In the genomic region with DNA sequence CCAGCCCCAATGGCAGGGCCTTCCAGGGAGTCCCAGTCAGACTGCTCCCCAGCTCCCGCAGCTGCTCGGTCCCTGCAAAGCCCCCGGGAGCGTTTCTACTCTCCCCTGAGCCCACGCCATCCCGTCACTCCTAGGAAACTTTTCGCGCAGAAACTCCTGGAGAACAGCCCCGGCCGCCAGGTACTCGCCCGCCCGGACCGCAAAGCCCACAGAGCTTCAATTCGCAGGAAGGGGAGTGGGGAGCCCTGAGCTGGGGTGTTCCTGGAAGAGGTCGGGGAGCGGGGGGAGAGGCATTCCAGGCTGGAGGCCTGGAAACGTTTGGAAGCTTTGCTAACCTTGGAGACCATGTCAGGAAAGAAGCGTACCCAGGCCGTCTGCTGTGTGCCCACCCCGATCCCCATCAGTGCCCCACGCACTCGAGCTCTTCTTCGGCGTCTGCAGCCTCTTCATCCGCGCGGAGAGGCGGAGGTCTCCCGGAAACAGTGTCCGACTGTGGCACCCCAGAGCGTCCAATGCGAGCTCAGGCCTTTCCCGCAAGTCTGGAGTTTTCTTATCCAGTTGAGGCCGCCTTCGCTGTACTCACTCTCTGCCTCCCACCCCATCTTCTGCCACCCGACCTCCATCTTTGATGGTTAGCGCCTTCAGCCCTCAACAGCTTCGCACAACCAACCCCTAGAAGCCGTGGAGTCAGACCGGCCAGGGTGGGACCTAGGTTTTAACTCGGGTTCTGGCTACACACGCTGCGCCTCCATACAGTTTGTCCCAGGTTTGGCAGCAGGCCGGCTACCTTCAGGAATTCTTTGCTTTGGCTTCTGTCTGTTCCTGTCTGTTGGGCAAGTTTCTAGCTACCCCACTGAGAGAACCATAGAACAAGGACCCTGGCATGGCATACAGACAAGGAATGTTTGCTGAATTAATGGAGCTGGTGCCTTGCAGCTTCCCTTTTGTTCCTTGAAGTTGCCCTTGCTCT, we compare ENCODE assay signal across 9 cellular contexts. TPM values are rescaled to one million over a fixed set of nuclear protein-coding genes. Genes with fewer than 3 reads are reported as not detected.
DNase-seq lines count a peak whose midpoint lies in the region; ATAC-seq and TF ChIP-seq lines count a peak whose summit lies in the region.
"Had no signal": no experiment of that assay in that cellular context is flagged by ENCODE, and none has a peak within 500 bp of the region (broad histone marks: within the 10 kb centered on the region; RNA-seq: fewer than 3 reads in every experiment).

No MANE protein-coding gene starts in this region.

- no peak for TF ChIP-seq CTCF in HEK293 (tag by site-specific recombination; IDR thresholded peaks at IDR 0.05)

- no peak overlapping the region for H3K27ac Mint-ChIP-seq in activated T-helper 17 cell treated with anti-CD3 and anti-CD28 coated beads, Interleukin-2, amount 50 U/mL, for 72 hours

- H3K27me3 ChIP-seq in iPS-15b (ENCODE audit: control insufficient read depth, insufficient read depth, low read length): peaks cover 83% of the 10 kb centered on the region
- peaks cover 37 to 65% (median 43%) of the 10 kb centered on the region in 3 donors for H3K27me3 ChIP-seq in skeletal muscle tissue (ENCODE audit: control insufficient read depth in 3 of 3, insufficient read depth in 3 of 3, low read length in 3 of 3)

- H3K27ac ChIP-seq in HEK293 (ENCODE audit: extremely low read depth, low read depth, low read length): no peak overlapping the region; the same call in 1 of the 2 replicates
- peak overlapping the region; percentile 77 for H3K27ac ChIP-seq in skeletal muscle tissue (ENCODE audit: low read depth, low read length)

- POLR2A ChIA-PET in HEK293 (lab: Yijun Ruan, JAX): interaction anchor here (1.2 to 3.1 kb wide), 5 partner anchors 23 to 85 kb away, joined by 3 to 16 read pairs (median 6); partner anchors contain the start of genes AUP1, DQX1, HTRA2 and WBP1

- H3K9me3 ChIP-seq in HEK293 (ENCODE audit: control insufficient read depth, insufficient read depth, low read depth, low read length) (no peaks in the 10 kb centered on the region), iPS-15b (ENCODE audit: control insufficient read depth, insufficient read depth, low read length) (no peaks in the 10 kb centered on the region), skeletal muscle tissue (ENCODE audit: control insufficient read depth in 3 of 3, low read length in 3 of 3) (no peaks in the 10 kb centered on the region)

- peaks cover 4 to 20% of the 10 kb centered on the region in 2 experiments; a peak in 2 of 3 replicates for H3K36me3 ChIP-seq in HEK293 (ENCODE audit: control insufficient read depth in 2 of 2, insufficient read depth in 1 of 2, low read length in 2 of 2)
- H3K36me3 ChIP-seq in iPS-15b (ENCODE audit: control insufficient read depth, insufficient read depth, low read length): peaks cover 4% of the 10 kb centered on the region
- H3K36me3 ChIP-seq in skeletal muscle tissue (ENCODE audit: control insufficient read depth in 3 of 3, insufficient read depth in 3 of 3, low read length in 3 of 3): peaks cover 16 to 19% (median 18%) of the 10 kb centered on the region in 3 donors

- H3K9ac ChIP-seq in iPS-15b (ENCODE audit: low read depth, low read length) (peak overlapping the region; percentile 60), skeletal muscle tissue (ENCODE audit: low read depth in 1 of 3, low read length in 3 of 3) (peak overlapping the region; percentile 59 to 79 (median 79))

- no peaks in the 10 kb centered on the region for H3K9me3 Mint-ChIP-seq in activated T-helper 17 cell treated with anti-CD3 and anti-CD28 coated beads, Interleukin-2, amount 50 U/mL, for 72 hours

- H3K4me1 ChIP-seq in HEK293 (ENCODE audit: control insufficient read depth, insufficient read depth, low read length): peaks cover 4% of the 10 kb centered on the region; the same call in 1 of the 2 replicates
- H3K4me1 ChIP-seq in iPS-15b (ENCODE audit: control insufficient read depth, insufficient read depth, low read length): peaks cover 3% of the 10 kb centered on the region
- peaks cover 31 to 40% (median 33%) of the 10 kb centered on the region in 3 donors for H3K4me1 ChIP-seq in skeletal muscle tissue (ENCODE audit: control insufficient read depth in 3 of 3, insufficient read depth in 3 of 3, low read length in 3 of 3)

- H3K4me3 ChIP-seq in HEK293 (ENCODE audit: low read depth, low read length) (peak overlapping the region; percentile 36), iPS-15b (ENCODE audit: low read depth, low read length) (peak overlapping the region; percentile 48), skeletal muscle tissue (ENCODE audit: low read length in 3 of 3) (peak overlapping the region; percentile 61 to 86 (median 74))

- CTCF ChIA-PET in HEK293 (lab: Yijun Ruan, JAX): interaction anchor here (0.7 to 2.8 kb wide), 5 partner anchors 12 to 82 kb away, joined by 3 to 13 read pairs (median 3); partner anchors contain the start of genes CCDC142 and TTC31

- peaks cover 30% of the 10 kb centered on the region for H3K27me3 Mint-ChIP-seq in activated T-helper 17 cell treated with anti-CD3 and anti-CD28 coated beads, Interleukin-2, amount 50 U/mL, for 72 hours

- DNase-seq in NCI-H1092 treated with DMSO at 0.1 percent for 48 hours (lab: John Stamatoyannopoulos, UW) (no peak), NCI-H2196 treated with DMSO at 0.1 percent for 48 hours (lab: John Stamatoyannopoulos, UW; ENCODE audit: unreplicated experiment) (no peak), middle frontal gyrus (ENCODE audit: extremely low spot score, low spot score) (no peak)

- peak overlapping the region; percentile 69 for H3K4me3 Mint-ChIP-seq in activated T-helper 17 cell treated with anti-CD3 and anti-CD28 coated beads, Interleukin-2, amount 50 U/mL, for 72 hours

- no peak for ATAC-seq in activated T-helper 17 cell treated with anti-CD3 and anti-CD28 coated beads, Interleukin-2, amount 50 U/mL, for 72 hours (replicated peaks)
- no peak for ATAC-seq in GM21390 (IDR thresholded peaks at IDR 0.05; ENCODE audit: unreplicated experiment)

- peaks cover 27% of the 10 kb centered on the region for H3K4me1 Mint-ChIP-seq in activated T-helper 17 cell treated with anti-CD3 and anti-CD28 coated beads, Interleukin-2, amount 50 U/mL, for 72 hours

- peaks cover 40% of the 10 kb centered on the region for H3K36me3 Mint-ChIP-seq in activated T-helper 17 cell treated with anti-CD3 and anti-CD28 coated beads, Interleukin-2, amount 50 U/mL, for 72 hours (ENCODE audit: low read depth)

TF ChIP-seq in HEK293, 187 proteins besides CTCF, POLR2A, EP300 and RAD21 (continues in another document):
- TF ChIP-seq ZNF776 (tag by site-specific recombination; IDR thresholded peaks at IDR 0.05; ENCODE audit: borderline replicate concordance): no peak
- TF ChIP-seq, protein P1, sequence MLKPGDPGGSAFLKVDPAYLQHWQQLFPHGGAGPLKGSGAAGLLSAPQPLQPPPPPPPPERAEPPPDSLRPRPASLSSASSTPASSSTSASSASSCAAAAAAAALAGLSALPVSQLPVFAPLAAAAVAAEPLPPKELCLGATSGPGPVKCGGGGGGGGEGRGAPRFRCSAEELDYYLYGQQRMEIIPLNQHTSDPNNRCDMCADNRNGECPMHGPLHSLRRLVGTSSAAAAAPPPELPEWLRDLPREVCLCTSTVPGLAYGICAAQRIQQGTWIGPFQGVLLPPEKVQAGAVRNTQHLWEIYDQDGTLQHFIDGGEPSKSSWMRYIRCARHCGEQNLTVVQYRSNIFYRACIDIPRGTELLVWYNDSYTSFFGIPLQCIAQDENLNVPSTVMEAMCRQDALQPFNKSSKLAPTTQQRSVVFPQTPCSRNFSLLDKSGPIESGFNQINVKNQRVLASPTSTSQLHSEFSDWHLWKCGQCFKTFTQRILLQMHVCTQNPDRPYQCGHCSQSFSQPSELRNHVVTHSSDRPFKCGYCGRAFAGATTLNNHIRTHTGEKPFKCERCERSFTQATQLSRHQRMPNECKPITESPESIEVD (tag by site-specific recombination; IDR thresholded peaks at IDR 0.05): no peak
- no peak for TF ChIP-seq REPIN1 (tag by site-specific recombination; IDR thresholded peaks at IDR 0.05; ENCODE audit: low read depth)
- no peak for TF ChIP-seq ZNF654 (tag by site-specific recombination; IDR thresholded peaks at IDR 0.05; ENCODE audit: low read depth)
- no peak for TF ChIP-seq ZNF391 (tag by site-specific recombination; IDR thresholded peaks at IDR 0.05; ENCODE audit: borderline replicate concordance, low read depth)
- TF ChIP-seq OSR2 (tag by site-specific recombination; IDR thresholded peaks at IDR 0.05): no peak
- no peak for TF ChIP-seq ZNF830 (tag by site-specific recombination; IDR thresholded peaks at IDR 0.05; ENCODE audit: low read depth)
- TF ChIP-seq SETDB1 (IDR thresholded peaks at IDR 0.05; ENCODE audit: insufficient read length, low read length): no peak
- TF ChIP-seq PATZ1 (tag by site-specific recombination; IDR thresholded peaks at IDR 0.05): no peak
- no peak for TF ChIP-seq KLF7 (tag by site-specific recombination; IDR thresholded peaks at IDR 0.05; ENCODE audit: borderline replicate concordance)

RNA-seq across cellular contexts. Expression of gene PCGF1, which starts 3.7 kb away (rescaled TPM):
- 10 to 100 TPM; 22.0 to 32.8 TPM for total RNA-seq in activated T-helper 17 cell treated with anti-CD3 and anti-CD28 coated beads, Interleukin-2, amount 50 U/mL, for 72 hours
- 6.8 TPM for total RNA-seq in skeletal muscle tissue

RNA-seq across cellular contexts. Expression of gene LBX2, which starts 4.4 kb away (rescaled TPM):
- total RNA-seq in activated T-helper 17 cell treated with anti-CD3 and anti-CD28 coated beads, Interleukin-2, amount 50 U/mL, for 72 hours: 1 to 10 TPM in 1 of 2 donors, under 1 TPM in 1; 0.39 to 1.3 TPM
- total RNA-seq in skeletal muscle tissue: not detected

RNA-seq across cellular contexts. Expression of gene TLX2, which starts 10.5 kb away (rescaled TPM):
- total RNA-seq in activated T-helper 17 cell treated with anti-CD3 and anti-CD28 coated beads, Interleukin-2, amount 50 U/mL, for 72 hours: 1 to 10 TPM in 1 of 2 donors, under 1 TPM in 1; 0.39 to 1.4 TPM
- not detected for total RNA-seq in skeletal muscle tissue
- total RNA-seq: subcutaneous adipose tissue had no signal

RNA-seq across cellular contexts. Expression of gene TTC31, which starts 20.9 kb away (rescaled TPM):
- 10 to 100 TPM; 27.2 to 32.4 TPM for total RNA-seq in activated T-helper 17 cell treated with anti-CD3 and anti-CD28 coated beads, Interleukin-2, amount 50 U/mL, for 72 hours
- total RNA-seq in skeletal muscle tissue: 4.2 TPM

RNA-seq across cellular contexts. Expression of gene CCDC142, which starts 21.0 kb away (rescaled TPM):
- 10 to 100 TPM; 25.4 to 26.3 TPM for total RNA-seq in activated T-helper 17 cell treated with anti-CD3 and anti-CD28 coated beads, Interleukin-2, amount 50 U/mL, for 72 hours
- 30.3 TPM for total RNA-seq in skeletal muscle tissue
